In genomic region chr15:85726446-85726845, GRCh38 we compare ENCODE assay signal across 12 cellular contexts.
DNase-seq lines count a peak whose midpoint lies in the region; ATAC-seq and TF ChIP-seq lines count a peak whose summit lies in the region.
"Had no signal": no experiment of that assay in that cellular context is flagged by ENCODE, and none has a peak within 500 bp of the region (broad histone marks: within the 10 kb centered on the region; RNA-seq: fewer than 3 reads in every experiment).

No MANE protein-coding gene starts in this region.

- H3K27ac ChIP-seq in GM23248 (peak overlapping the region; percentile 83), psoas muscle (peak overlapping the region; percentile 1)
- no peak overlapping the region for H3K27ac ChIP-seq in effector memory CD4-positive, alpha-beta T cell (ENCODE audit: insufficient read depth, low read length, poor library complexity, severe bottlenecking)

- POLR2A ChIA-PET in AG04449 (lab: Yijun Ruan, JAX), result no interaction called here

- peak; percentile 37 for DNase-seq in AG04449 (ENCODE audit: low read depth, low spot score)
- DNase-seq in GM23248, result peak; percentile 70
- peak; percentile 58 for DNase-seq in fibroblast of peridontal ligament (ENCODE audit: extremely low read depth)
- DNase-seq in psoas muscle, result no peak
- no peak for DNase-seq in H7
- no peak for DNase-seq in effector memory CD4-positive, alpha-beta T cell
- no peak for DNase-seq in SIG-M5 treated with dmso at 0.1 percent for 504 hours (lab: John Stamatoyannopoulos, UW; ENCODE audit: unreplicated experiment)
- DNase-seq: activated CD4-positive, alpha-beta T cell treated with anti-CD3 and anti-CD28 coated beads, Interleukin-2, amount 50 U/mL, for 1 hour; NCI-H1930; stimulated activated CD4-positive, alpha-beta T cell treated with anti-CD3 and anti-CD28 coated beads, Interleukin-4, amount 100 ng/mL, for 1 hour had no signal

- H3K27me3 ChIP-seq in GM23248 (replicated peaks; ENCODE audit: insufficient read depth), result no peaks in the 10 kb centered on the region
- no peaks in the 10 kb centered on the region for H3K27me3 ChIP-seq in psoas muscle (ENCODE audit: insufficient read depth in 3 of 3, low read length in 2 of 3)
- no peaks in the 10 kb centered on the region for H3K27me3 ChIP-seq in H7 (ENCODE audit: control insufficient read depth, insufficient read depth, low read length)
- H3K27me3 ChIP-seq in effector memory CD4-positive, alpha-beta T cell (replicated peaks; ENCODE audit: control insufficient read depth, insufficient read depth, low read length, poor library complexity, severe bottlenecking), result no peaks in the 10 kb centered on the region

- no peaks in the 10 kb centered on the region for H4K20me1 ChIP-seq in GM23248 (ENCODE audit: insufficient read depth)

- H3K4me3 ChIP-seq in AG04449 (ENCODE audit: low read depth, low read length), result no peak overlapping the region
- H3K4me3 ChIP-seq in GM23248, result 0 out of 2 replicates have a peak overlapping the region, but pooled peaks have one; percentile 16
- H3K4me3 ChIP-seq in psoas muscle, result no peak overlapping the region
- H3K4me3 ChIP-seq in H7 (ENCODE audit: insufficient read depth, low read depth, low read length), result no peak overlapping the region
- H3K4me3 ChIP-seq in effector memory CD4-positive, alpha-beta T cell (ENCODE audit: insufficient read depth, low read depth, low read length, poor library complexity, severe bottlenecking), result no peak overlapping the region

- H3K79me2 ChIP-seq in GM23248 (ENCODE audit: insufficient read depth), result no peaks in the 10 kb centered on the region

- in situ Hi-C loops in GM23248 (cut with MboI), result no loop called here

- peak in 1 of 4 donors; percentile 23 for ATAC-seq in psoas muscle
- ATAC-seq in GM21619 (IDR thresholded peaks at IDR 0.05; ENCODE audit: unreplicated experiment), result no peak
- ATAC-seq: activated naive CD4-positive, alpha-beta T cell treated with anti-CD3 and anti-CD28 coated beads, Interleukin-2, amount 50 U/mL, for 72 hours had no signal

- peak overlapping the region; percentile 60 for H3K9ac ChIP-seq in GM23248

- H2AFZ ChIP-seq in GM23248, result no peak overlapping the region

- WGBS in GM23248 (ENCODE audit: low coverage in 1 of 2, low lambda C conversion rate in 2 of 2, missing lambda C conversion rate in 2 of 2), 2 experiments, result 23 to 28% methylated on average over 2 of the region's 2 CpGs
- 58 to 69% (median 59%) methylated on average over 2 of the region's 2 CpGs for WGBS in psoas muscle, 3 donors

- H3K36me3 ChIP-seq in GM23248 (ENCODE audit: low read depth) (peaks cover 24% of the 10 kb centered on the region), psoas muscle (ENCODE audit: insufficient read depth in 1 of 2, low read depth in 1 of 2) (peaks cover 13 to 98% of the 10 kb centered on the region in 2 donors), H7 (replicated peaks; ENCODE audit: control insufficient read depth, insufficient read depth, low read length) (peaks cover 13% of the 10 kb centered on the region)
- peaks cover 79% of the 10 kb centered on the region for H3K36me3 ChIP-seq in effector memory CD4-positive, alpha-beta T cell (ENCODE audit: control insufficient read depth, insufficient read depth, low read length)

- intact Hi-C loops in psoas muscle (cut with DNase I), result no loop called here

- peaks cover 55% of the 10 kb centered on the region for H3F3A ChIP-seq in GM23248 (ENCODE audit: insufficient read depth)

- no peaks in the 10 kb centered on the region for H3K9me2 ChIP-seq in GM23248 (ENCODE audit: insufficient read depth)

- peak overlapping the region; percentile 76 for H3K4me2 ChIP-seq in GM23248 (ENCODE audit: unreplicated experiment)

- TF ChIP-seq CTCF in AG04449 (IDR thresholded peaks at IDR 0.05; ENCODE audit: insufficient read depth, low read length, missing control alignments) (no peak), psoas muscle (IDR thresholded peaks at IDR 0.05) (no peak)

- H3K4me1 ChIP-seq in GM23248 (ENCODE audit: insufficient read depth) (peaks cover 32% of the 10 kb centered on the region), psoas muscle (peaks cover 4% of the 10 kb centered on the region)
- peaks cover 6% of the 10 kb centered on the region for H3K4me1 ChIP-seq in effector memory CD4-positive, alpha-beta T cell (ENCODE audit: control insufficient read depth, insufficient read depth, low read length, poor library complexity, severe bottlenecking)

- H3K9me3 ChIP-seq in GM23248 (ENCODE audit: low read depth) (no peaks in the 10 kb centered on the region), psoas muscle (no peaks in the 10 kb centered on the region)
- H3K9me3 ChIP-seq in effector memory CD4-positive, alpha-beta T cell (ENCODE audit: control insufficient read depth, low read length), result no peaks in the 10 kb centered on the region

- CTCF ChIA-PET in AG04449 (lab: Yijun Ruan, JAX), result interaction anchor here (2.7 to 6.9 kb wide), 4 partner anchors 14 to 115 kb away, joined by 6 to 99 read pairs (median 72); no protein-coding TSS in a partner anchor

Comparison
In these comparisons a context has a peak if more than half of its experiments do, and no peak if none do; other contexts are left out.
1. DNase-seq: peak in AG04449 (single experiment), GM23248 (single experiment) and fibroblast of peridontal ligament (single experiment); none in psoas muscle (0 of 2), H7 (single experiment), effector memory CD4-positive, alpha-beta T cell (0 of 3) and SIG-M5 treated with dmso at 0.1 percent for 504 hours (single experiment).